Comparison of ENCODE assay signal across 1 cellular context in genomic region chr15:39887832-39888231, GRCh38.
TF ChIP-seq lines count a peak whose summit lies in the region.

No MANE protein-coding gene starts in this region.

TF ChIP-seq in H1, 55 proteins besides CTCF, POLR2A, EP300 and RAD21:
- TF ChIP-seq CHD1 (IDR thresholded peaks at IDR 0.05; ENCODE audit: low read depth, low read length) (no peak), RNF2 (IDR thresholded peaks at IDR 0.05; ENCODE audit: borderline replicate concordance, low read depth, low read length, missing control alignments, poor library complexity, severe bottlenecking) (no peak), CHD7 (IDR thresholded peaks at IDR 0.05; ENCODE audit: insufficient replicate concordance, low read length) (peak; percentile 3), TAF1 (IDR thresholded peaks at IDR 0.05; ENCODE audit: low read depth, low read length) (peak; percentile 47; the same call in 1 of the 2 replicates), JUND (IDR thresholded peaks at IDR 0.05; ENCODE audit: low read length) (no peak), GABPA (IDR thresholded peaks at IDR 0.05; ENCODE audit: borderline replicate concordance, insufficient read depth, low read length) (no peak)
